11 cellular contexts compared by ENCODE assay signal in the genomic region with DNA sequence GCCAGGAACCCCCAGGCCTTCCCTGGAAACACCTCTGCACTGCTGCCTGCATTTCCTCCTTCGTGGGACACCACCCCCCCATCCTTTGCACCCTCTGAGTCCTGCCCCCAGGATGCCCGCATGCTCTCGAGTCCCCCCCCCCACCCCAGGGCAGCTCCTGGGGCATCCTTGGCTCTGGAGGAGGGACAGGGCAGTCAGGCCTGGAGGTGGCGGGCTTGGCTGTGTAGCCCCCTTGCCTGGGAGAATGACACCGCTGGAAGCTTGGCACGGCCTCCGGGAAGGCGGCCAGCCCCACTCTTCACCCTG.
DNase-seq lines count a peak whose midpoint lies in the region; ATAC-seq and TF ChIP-seq lines count a peak whose summit lies in the region.
"Had no signal": no experiment of that assay in that cellular context is flagged by ENCODE, and none has a peak within 500 bp of the region (broad histone marks: within the 10 kb centered on the region; RNA-seq: fewer than 3 reads in every experiment).

No MANE protein-coding gene starts in this region.

- peaks cover 4% of the 10 kb centered on the region for H3K9me3 Mint-ChIP-seq in stimulated activated memory B cell treated with anti-CD40 and anti-IgM and Interleukin-4, amounts not matched to agents 10 μg/mL and 1 μg/mL and 100 μg/mL, for 72 hours
- H3K9me3 Mint-ChIP-seq: activated naive CD4-positive, alpha-beta T cell treated with anti-CD3 and anti-CD28 coated beads for 36 hours had no signal

- BruUV-seq in PC-3 (replicated peaks; lab: Mats Ljungman, UMichigan): no TSS peak
- BruUV-seq in OCI-LY7 (replicated peaks; lab: Mats Ljungman, UMichigan): no TSS peak

- TF ChIP-seq CTCF in AG09309 (IDR thresholded peaks at IDR 0.05; ENCODE audit: control insufficient read depth, insufficient read depth, low read depth, low read length, missing control alignments) (peak; percentile 23), PC-3 (conservative IDR thresholded peaks at IDR 0.05; ENCODE audit: low read depth, low read length) (no peak), psoas muscle (IDR thresholded peaks at IDR 0.05) (no peak), OCI-LY7 (conservative IDR thresholded peaks at IDR 0.05; ENCODE audit: low read length) (no peak)

- no peaks in the 10 kb centered on the region for H3K4me1 Mint-ChIP-seq in stimulated activated memory B cell treated with anti-CD40 and anti-IgM and Interleukin-4, amounts not matched to agents 10 μg/mL and 1 μg/mL and 100 μg/mL, for 72 hours
- H3K4me1 Mint-ChIP-seq: CD4-positive, CD25-positive, alpha-beta regulatory T cell had no signal

- intact Hi-C loops in PC-3 (cut with micrococcal nuclease) (no loop called here), head of caudate nucleus (cut with DNase I) (no loop called here), psoas muscle (cut with DNase I) (no loop called here), OCI-LY7 (cut with micrococcal nuclease; ENCODE audit: unreplicated experiment) (no loop called here)

- CTCF ChIA-PET in PC-3 (lab: Charles Lee): no interaction called here
- CTCF ChIA-PET in OCI-LY7 (lab: Charles Lee; ENCODE audit: unreplicated experiment): no interaction called here

- no peak overlapping the region for H3K4me3 Mint-ChIP-seq in stimulated activated memory B cell treated with anti-CD40 and anti-IgM and Interleukin-4, amounts not matched to agents 10 μg/mL and 1 μg/mL and 100 μg/mL, for 72 hours
- H3K4me3 Mint-ChIP-seq: activated naive CD4-positive, alpha-beta T cell treated with anti-CD3 and anti-CD28 coated beads for 36 hours; CD4-positive, CD25-positive, alpha-beta regulatory T cell; effector memory CD8-positive, alpha-beta T cell had no signal

- no peaks in the 10 kb centered on the region for H3F3A ChIP-seq in PC-3 (ENCODE audit: low read length, unreplicated experiment)

- H2AFZ ChIP-seq in PC-3 (ENCODE audit: low read length) (peak overlapping the region; percentile 80; the same call in 1 of the 2 replicates), OCI-LY7 (ENCODE audit: low read length) (no peak overlapping the region)

- H3K4me1 ChIP-seq in PC-3 (ENCODE audit: insufficient read depth, low read length): peaks cover 24% of the 10 kb centered on the region
- H3K4me1 ChIP-seq in psoas muscle: peaks cover 16% of the 10 kb centered on the region
- H3K4me1 ChIP-seq in OCI-LY7 (ENCODE audit: insufficient read depth, low read length, poor library complexity, severe bottlenecking): no peaks in the 10 kb centered on the region

- H3K27me3 ChIP-seq in PC-3 (ENCODE audit: low read length): no peaks in the 10 kb centered on the region
- H3K27me3 ChIP-seq in psoas muscle (ENCODE audit: insufficient read depth in 3 of 3, low read length in 2 of 3): no peaks in the 10 kb centered on the region

- H3K36me3 ChIP-seq in PC-3 (ENCODE audit: low read depth, low read length) (no peaks in the 10 kb centered on the region), psoas muscle (ENCODE audit: insufficient read depth in 1 of 2, low read depth in 1 of 2) (no peaks in the 10 kb centered on the region), OCI-LY7 (ENCODE audit: insufficient read depth, low read length) (no peaks in the 10 kb centered on the region)

- no peak overlapping the region for H3K27ac Mint-ChIP-seq in stimulated activated memory B cell treated with anti-CD40 and anti-IgM and Interleukin-4, amounts not matched to agents 10 μg/mL and 1 μg/mL and 100 μg/mL, for 72 hours
- H3K27ac Mint-ChIP-seq: activated naive CD4-positive, alpha-beta T cell treated with anti-CD3 and anti-CD28 coated beads for 36 hours; CD4-positive, CD25-positive, alpha-beta regulatory T cell; effector memory CD8-positive, alpha-beta T cell had no signal

- H3K79me2 ChIP-seq in PC-3 (ENCODE audit: low read length) (no peaks in the 10 kb centered on the region), OCI-LY7 (ENCODE audit: insufficient read depth, low read depth, low read length) (no peaks in the 10 kb centered on the region)

- H3K4me3 ChIP-seq in AG09309 (ENCODE audit: control insufficient read depth, low read depth, low read length): no peak overlapping the region
- H3K4me3 ChIP-seq in PC-3 (ENCODE audit: low read length): no peak overlapping the region
- no peak overlapping the region for H3K4me3 ChIP-seq in psoas muscle
- H3K4me3 ChIP-seq in OCI-LY7 (ENCODE audit: low read depth, low read length, poor library complexity, severe bottlenecking): no peak overlapping the region

- H3K4me2 ChIP-seq in PC-3 (ENCODE audit: low read length): peak overlapping the region; percentile 85
- no peak overlapping the region for H3K4me2 ChIP-seq in OCI-LY7 (ENCODE audit: low read length)

- ATAC-seq in PC-3 (no peak), psoas muscle (peak in 1 of 4 donors; percentile 75)
- ATAC-seq in stimulated activated memory B cell treated with anti-CD40 and anti-IgM and Interleukin-4, amounts not matched to agents 10 μg/mL and 1 μg/mL and 100 μg/mL, for 72 hours: no peak
- ATAC-seq: effector memory CD8-positive, alpha-beta T cell had no signal

- no peak for DNase-seq in AG09309 (ENCODE audit: low read depth)
- DNase-seq in PC-3: peak; percentile 65
- peak in 37 of 42 donors; percentile 11 to 78 (median 50) for DNase-seq in head of caudate nucleus
- DNase-seq in psoas muscle: peak; percentile 67 to 85
- no peak for DNase-seq in OCI-LY7 (ENCODE audit: low spot score)
- DNase-seq in T1000 (lab: John Stamatoyannopoulos, UW): no peak
- DNase-seq in mesenteric fat pad (ENCODE audit: low spot score): no peak
- DNase-seq: activated naive CD4-positive, alpha-beta T cell treated with anti-CD3 and anti-CD28 coated beads for 36 hours; CD4-positive, CD25-positive, alpha-beta regulatory T cell; effector memory CD8-positive, alpha-beta T cell had no signal

- no peaks in the 10 kb centered on the region for H3K36me3 Mint-ChIP-seq in stimulated activated memory B cell treated with anti-CD40 and anti-IgM and Interleukin-4, amounts not matched to agents 10 μg/mL and 1 μg/mL and 100 μg/mL, for 72 hours
- H3K36me3 Mint-ChIP-seq: CD4-positive, CD25-positive, alpha-beta regulatory T cell had no signal

- H3K9me2 ChIP-seq in PC-3 (replicated peaks; ENCODE audit: low read length) (no peaks in the 10 kb centered on the region), OCI-LY7 (ENCODE audit: insufficient read depth, low read length) (no peaks in the 10 kb centered on the region)

- peaks cover 48% of the 10 kb centered on the region for H3K27me3 Mint-ChIP-seq in stimulated activated memory B cell treated with anti-CD40 and anti-IgM and Interleukin-4, amounts not matched to agents 10 μg/mL and 1 μg/mL and 100 μg/mL, for 72 hours

- H4K20me1 ChIP-seq in PC-3 (ENCODE audit: low read length) (no peaks in the 10 kb centered on the region), OCI-LY7 (ENCODE audit: insufficient read depth, low read length) (no peaks in the 10 kb centered on the region)

- 4 to 39% (median 20%) methylated on average over 3 to 8 of the region's 8 CpGs for WGBS in psoas muscle, 3 donors

- no peaks in the 10 kb centered on the region for H3K9me3 ChIP-seq in PC-3 (ENCODE audit: low read length)
- no peaks in the 10 kb centered on the region for H3K9me3 ChIP-seq in psoas muscle
- no peaks in the 10 kb centered on the region for H3K9me3 ChIP-seq in OCI-LY7 (ENCODE audit: low read length)

- peak overlapping the region; percentile 50 for H3K9ac ChIP-seq in PC-3 (ENCODE audit: low read length)

- POLR2A ChIA-PET in PC-3 (lab: Charles Lee; ENCODE audit: unreplicated experiment): no interaction called here
- POLR2A ChIA-PET in OCI-LY7 (lab: Charles Lee): interaction anchor here (0.5 kb wide), 1 partner anchor 130 kb away, joined by 3 read pairs; no protein-coding TSS in a partner anchor

- H3K27ac ChIP-seq in PC-3 (ENCODE audit: low read length) (peak overlapping the region; percentile 90), psoas muscle (peak overlapping the region; percentile 46), OCI-LY7 (ENCODE audit: low read depth, low read length, poor library complexity, severe bottlenecking) (no peak overlapping the region)

Comparison
In these comparisons a context has a peak if more than half of its experiments do, and no peak if none do; other contexts are left out.
1. DNase-seq: peak in PC-3 (single experiment), head of caudate nucleus (37 of 42) and psoas muscle (2 of 2); none in AG09309 (single experiment), OCI-LY7 (single experiment), T1000 (single experiment) and mesenteric fat pad (single experiment).